24 cellular contexts compared by ENCODE assay signal in genomic region chr20:9269280-9269971, GRCh38.
DNase-seq lines count a peak whose midpoint lies in the region; ATAC-seq and TF ChIP-seq lines count a peak whose summit lies in the region.
"Had no signal": no experiment of that assay in that cellular context is flagged by ENCODE, and none has a peak within 500 bp of the region (broad histone marks: within the 10 kb centered on the region; RNA-seq: fewer than 3 reads in every experiment).

No MANE protein-coding gene starts in this region.

- H2AFZ ChIP-seq in GM23248 = peak overlapping the region; percentile 31; the same call in 1 of the 2 replicates
- H2AFZ ChIP-seq: GM23338 had no signal

- DNase-seq in AG04449 (ENCODE audit: low read depth, low spot score) = peak; percentile 26
- peak; percentile 64 for DNase-seq in GM23248
- peak; percentile 39 to 41 for DNase-seq in cardiac fibroblast (ENCODE audit: low read depth in 2 of 2)
- no peak for DNase-seq in heart right ventricle
- no peak for DNase-seq in NCI-H510A treated with DMSO at 0.1 percent for 48 hours (lab: John Stamatoyannopoulos, UW)
- DNase-seq in GM19238 (ENCODE audit: insufficient read length, low spot score) = no peak
- DNase-seq in CD8-positive, alpha-beta T cell = no peak
- DNase-seq: activated CD4-positive, alpha-beta T cell treated with anti-CD3 and anti-CD28 coated beads, Interleukin-2, amount 50 U/mL, for 4 hours; activated CD8-positive, alpha-beta memory T cell treated with anti-CD3 and anti-CD28 coated beads, Interleukin-2, amount 50 U/mL, for 4 hours; CD4-positive, alpha-beta T cell; DMS153; effector memory CD8-positive, alpha-beta T cell; left lung; NCI-H1105 treated with DMSO at 0.1 percent for 48 hours; NCI-H2107; NCI-H510A; NK-92 treated with Interleukin-12 subunit alpha and Interleukin-12 subunit beta, amount 100 ng/mL, for 24 hours; Peyer's patch had no signal

- peak overlapping the region; percentile 51 for H3K4me2 ChIP-seq in GM23248 (ENCODE audit: unreplicated experiment)
- H3K4me2 ChIP-seq: GM23338 had no signal

- H3K36me3 ChIP-seq in GM23248 (ENCODE audit: low read depth) (no peaks in the 10 kb centered on the region), heart right ventricle (no peaks in the 10 kb centered on the region)
- H3K36me3 ChIP-seq in CD8-positive, alpha-beta T cell (ENCODE audit: insufficient read depth, low read length) = no peaks in the 10 kb centered on the region
- H3K36me3 ChIP-seq: left lung, Peyer's patch had no signal

- intact Hi-C loops in heart right ventricle (cut with DNase I) = loop anchor here in 1 of 10 donors (10.0 kb wide), 1 partner anchor 75 kb away; no protein-coding TSS in a partner anchor
- intact Hi-C loops in CD8-positive, alpha-beta T cell (cut with DNase I, micrococcal nuclease) = no loop called here

- TF ChIP-seq CTCF in AG04449 (IDR thresholded peaks at IDR 0.05; ENCODE audit: insufficient read depth, low read length, missing control alignments) (no peak), cardiac fibroblast (IDR thresholded peaks at IDR 0.05; ENCODE audit: low read depth, low read length) (no peak), heart right ventricle (IDR thresholded peaks at IDR 0.05) (no peak)
- no peak for TF ChIP-seq CTCF in CD8-positive, alpha-beta T cell (IDR thresholded peaks at IDR 0.05)

- whole genome bisulfite sequencing in GM23248 (ENCODE audit: low coverage in 1 of 2, low lambda C conversion rate in 2 of 2, missing lambda C conversion rate in 2 of 2), 2 experiments = 0 to 4% methylated on average over 2 of the region's 2 CpGs
- 26 to 36% methylated on average over 2 of the region's 2 CpGs for WGBS in heart right ventricle, 2 donors

- ATAC-seq in heart right ventricle (peak; percentile 30 to 82 (median 69)), HG03280 (IDR thresholded peaks at IDR 0.05; ENCODE audit: unreplicated experiment) (no peak)
- no peak for ATAC-seq in CD8-positive, alpha-beta T cell
- ATAC-seq: activated naive CD4-positive, alpha-beta T cell treated with anti-CD3 and anti-CD28 coated beads, Interleukin-2, amount 50 U/mL, for 72 hours; activated T-helper 17 cell treated with anti-CD3 and anti-CD28 coated beads, Interleukin-2, amount 50 U/mL, for 72 hours; effector memory CD8-positive, alpha-beta T cell; GM23338; left lung; WTC11 had no signal

- H3K27me3 Mint-ChIP-seq in CD8-positive, alpha-beta T cell (ENCODE audit: low read depth) = no peaks in the 10 kb centered on the region
- H3K27me3 Mint-ChIP-seq: activated T-helper 17 cell treated with anti-CD3 and anti-CD28 coated beads, Interleukin-2, amount 50 U/mL, for 72 hours; CD4-positive, alpha-beta T cell; effector memory CD8-positive, alpha-beta T cell had no signal

- H3K4me1 Mint-ChIP-seq in CD8-positive, alpha-beta T cell (ENCODE audit: low read depth) = no peaks in the 10 kb centered on the region
- H3K4me1 Mint-ChIP-seq: activated T-helper 17 cell treated with anti-CD3 and anti-CD28 coated beads, Interleukin-2, amount 50 U/mL, for 72 hours; GM23338; WTC11 had no signal

- no peak overlapping the region for H3K4me3 Mint-ChIP-seq in CD8-positive, alpha-beta T cell
- H3K4me3 Mint-ChIP-seq: activated T-helper 17 cell treated with anti-CD3 and anti-CD28 coated beads, Interleukin-2, amount 50 U/mL, for 72 hours; CD4-positive, alpha-beta T cell; effector memory CD8-positive, alpha-beta T cell; GM23338; WTC11 had no signal

- no peaks in the 10 kb centered on the region for H3K9me3 ChIP-seq in GM23248 (ENCODE audit: low read depth)
- H3K9me3 ChIP-seq in heart right ventricle = no peaks in the 10 kb centered on the region
- H3K9me3 ChIP-seq in CD8-positive, alpha-beta T cell (ENCODE audit: low read length) = no peaks in the 10 kb centered on the region
- H3K9me3 ChIP-seq: left lung, Peyer's patch had no signal

- no peak overlapping the region for H3K9ac ChIP-seq in GM23248

- H3K4me1 ChIP-seq in GM23248 (ENCODE audit: insufficient read depth) = peaks cover 27% of the 10 kb centered on the region
- peaks cover 0 to 51% (median 36%) of the 10 kb centered on the region in 9 donors for H3K4me1 ChIP-seq in heart right ventricle
- no peaks in the 10 kb centered on the region for H3K4me1 ChIP-seq in CD8-positive, alpha-beta T cell (ENCODE audit: insufficient read depth, low read length)
- H3K4me1 ChIP-seq: left lung, Peyer's patch had no signal

- H4K20me1 ChIP-seq in GM23248 (ENCODE audit: insufficient read depth) = no peaks in the 10 kb centered on the region

- H3F3A ChIP-seq in GM23248 (ENCODE audit: insufficient read depth) = peaks cover 27% of the 10 kb centered on the region

- H3K36me3 Mint-ChIP-seq in CD8-positive, alpha-beta T cell = no peaks in the 10 kb centered on the region
- H3K36me3 Mint-ChIP-seq: activated naive CD4-positive, alpha-beta T cell treated with anti-CD3 and anti-CD28 coated beads, Interleukin-2, amount 50 U/mL, for 72 hours; WTC11 had no signal

- POLR2A ChIA-PET in AG04449 (lab: Yijun Ruan, JAX) = no interaction called here
- POLR2A ChIA-PET in CD8-positive, alpha-beta T cell (lab: Charles Lee) = no interaction called here

- H3K27ac ChIP-seq in GM23248 (peak overlapping the region; percentile 36), heart right ventricle (peak overlapping the region in 7 of 10 donors; percentile 3 to 61 (median 40))
- H3K27ac ChIP-seq in CD8-positive, alpha-beta T cell (ENCODE audit: low read depth, low read length) = no peak overlapping the region
- H3K27ac ChIP-seq: Peyer's patch, SK-N-MC had no signal

- no peaks in the 10 kb centered on the region for H3K79me2 ChIP-seq in GM23248 (ENCODE audit: insufficient read depth)

- H3K27ac Mint-ChIP-seq in CD8-positive, alpha-beta T cell = no peak overlapping the region
- H3K27ac Mint-ChIP-seq: activated naive CD4-positive, alpha-beta T cell treated with anti-CD3 and anti-CD28 coated beads, Interleukin-2, amount 50 U/mL, for 72 hours; activated T-helper 17 cell treated with anti-CD3 and anti-CD28 coated beads, Interleukin-2, amount 50 U/mL, for 72 hours; CD4-positive, alpha-beta T cell; effector memory CD8-positive, alpha-beta T cell; GM23338; WTC11 had no signal

- H3K4me3 ChIP-seq in AG04449 (ENCODE audit: low read depth, low read length) = no peak overlapping the region
- peak overlapping the region; percentile 17; the same call in 1 of the 2 replicates for H3K4me3 ChIP-seq in GM23248
- no peak overlapping the region for H3K4me3 ChIP-seq in cardiac fibroblast (replicated peaks in 1 of 2; ENCODE audit: low read depth in 2 of 2, low read length in 2 of 2)
- H3K4me3 ChIP-seq in heart right ventricle = no peak overlapping the region
- no peak overlapping the region for H3K4me3 ChIP-seq in CD8-positive, alpha-beta T cell (ENCODE audit: low read depth, low read length)
- H3K4me3 ChIP-seq: GM23338, left lung, Peyer's patch, SK-N-MC had no signal

- in situ Hi-C loops in GM23248 (cut with MboI) = no loop called here

- CTCF ChIA-PET in AG04449 (lab: Yijun Ruan, JAX) = interaction anchor here (0.6 kb wide), 1 partner anchor 197 kb away, joined by 3 read pairs; no protein-coding TSS in a partner anchor
- CTCF ChIA-PET in CD8-positive, alpha-beta T cell (lab: Charles Lee) = no interaction called here

- H3K9me2 ChIP-seq in GM23248 (ENCODE audit: insufficient read depth) = no peaks in the 10 kb centered on the region

- no peaks in the 10 kb centered on the region for H3K9me3 Mint-ChIP-seq in CD8-positive, alpha-beta T cell
- H3K9me3 Mint-ChIP-seq: GM23338, WTC11 had no signal

- no peaks in the 10 kb centered on the region for H3K27me3 ChIP-seq in GM23248 (replicated peaks; ENCODE audit: insufficient read depth)
- no peaks in the 10 kb centered on the region for H3K27me3 ChIP-seq in heart right ventricle
- no peaks in the 10 kb centered on the region for H3K27me3 ChIP-seq in CD8-positive, alpha-beta T cell (ENCODE audit: insufficient read depth, low read length)
- H3K27me3 ChIP-seq: left lung, Peyer's patch had no signal

Comparison
In these comparisons a context has a peak if more than half of its experiments do, and no peak if none do; other contexts are left out.
1. DNase-seq: peak in AG04449 (single experiment), GM23248 (single experiment) and cardiac fibroblast (2 of 2); none in heart right ventricle (0 of 2), NCI-H510A treated with DMSO at 0.1 percent for 48 hours (single experiment), GM19238 (single experiment) and CD8-positive, alpha-beta T cell (0 of 7).
2. ATAC-seq: peak in heart right ventricle (8 of 8); none in HG03280 (single experiment) and CD8-positive, alpha-beta T cell (single experiment).